9 cellular contexts compared by ENCODE assay signal in genomic region chr10:125000366-125001312, GRCh38. TPM values are rescaled to one million over a fixed set of nuclear protein-coding genes. Genes with fewer than 3 reads are reported as not detected.
DNase-seq lines count a peak whose midpoint lies in the region; ATAC-seq and TF ChIP-seq lines count a peak whose summit lies in the region.
"Had no signal": no experiment of that assay in that cellular context is flagged by ENCODE, and none has a peak within 500 bp of the region (broad histone marks: within the 10 kb centered on the region; RNA-seq: fewer than 3 reads in every experiment).

No MANE protein-coding gene starts in this region.

- POLR2A ChIA-PET in activated CD4-positive, alpha-beta T cell treated with anti-CD3 and anti-CD28 coated beads, Interleukin-2, amount 10 ng/mL, durations not matched to agents 7 days and 5 days (lab: Charles Lee), result no interaction called here

- no peaks in the 10 kb centered on the region for H3K27me3 ChIP-seq in layer of hippocampus (ENCODE audit: control insufficient read depth, insufficient read depth, low read length)
- H3K27me3 ChIP-seq in suprapubic skin, result no peaks in the 10 kb centered on the region

- H3K4me1 ChIP-seq in suprapubic skin, result peaks cover 43% of the 10 kb centered on the region

- no peaks in the 10 kb centered on the region for H3K36me3 Mint-ChIP-seq in activated CD4-positive, alpha-beta T cell treated with anti-CD3 and anti-CD28 coated beads, Interleukin-2, amount 10 ng/mL, durations not matched to agents 7 days and 5 days (ENCODE audit: low read depth)

- DNase-seq in activated CD4-positive, alpha-beta T cell treated with anti-CD3 and anti-CD28 coated beads for 1 hour, result peak; percentile 6
- no peak for DNase-seq in activated CD4-positive, alpha-beta T cell treated with anti-CD3 and anti-CD28 coated beads, Interleukin-2, amount 10 ng/mL, durations not matched to agents 7 days and 5 days
- DNase-seq in caudate nucleus (lab: John Stamatoyannopoulos, UW) (peak in 36 of 61 donors; percentile 22 to 74 (median 48)), suprapubic skin (ENCODE audit: low spot score in 2 of 2) (peak; percentile 63 to 80), NCI-H82 (lab: John Stamatoyannopoulos, UW) (no peak), amniotic stem cell (lab: John Stamatoyannopoulos, UW) (no peak)

- WGBS in suprapubic skin, result 71% methylated on average over 15 of the region's 35 CpGs

- TF ChIP-seq EP300 in suprapubic skin (IDR thresholded peaks at IDR 0.05), result no peak

- no peak for TF ChIP-seq CTCF in suprapubic skin (IDR thresholded peaks at IDR 0.05)

- H3K27ac Mint-ChIP-seq in activated CD4-positive, alpha-beta T cell treated with anti-CD3 and anti-CD28 coated beads, Interleukin-2, amount 10 ng/mL, durations not matched to agents 7 days and 5 days, result no peak overlapping the region

- no peak for TF ChIP-seq POLR2A in suprapubic skin (IDR thresholded peaks at IDR 0.05)

- no peak overlapping the region for H3K4me3 ChIP-seq in suprapubic skin

- H3K27ac ChIP-seq in caudate nucleus (ENCODE audit: low read depth, low read length), result peak overlapping the region; percentile 92
- H3K27ac ChIP-seq in layer of hippocampus (ENCODE audit: low read depth, low read length), result peak overlapping the region; percentile 95
- peak overlapping the region; percentile 74 for H3K27ac ChIP-seq in suprapubic skin

- CTCF ChIA-PET in activated CD4-positive, alpha-beta T cell treated with anti-CD3 and anti-CD28 coated beads, Interleukin-2, amount 10 ng/mL, durations not matched to agents 7 days and 5 days (lab: Charles Lee), result interaction anchor here (1.2 kb wide), 1 partner anchor 10 kb away, joined by 3 read pairs; no protein-coding TSS in a partner anchor

- no peaks in the 10 kb centered on the region for H3K27me3 Mint-ChIP-seq in activated CD4-positive, alpha-beta T cell treated with anti-CD3 and anti-CD28 coated beads, Interleukin-2, amount 10 ng/mL, durations not matched to agents 7 days and 5 days

- ATAC-seq in GM21447 (IDR thresholded peaks at IDR 0.05; ENCODE audit: unreplicated experiment), result no peak

- no peak overlapping the region for H3K4me3 Mint-ChIP-seq in activated CD4-positive, alpha-beta T cell treated with anti-CD3 and anti-CD28 coated beads, Interleukin-2, amount 10 ng/mL, durations not matched to agents 7 days and 5 days
- H3K4me3 Mint-ChIP-seq: central memory CD8-positive, alpha-beta T cell had no signal

- H3K9me3 Mint-ChIP-seq in activated CD4-positive, alpha-beta T cell treated with anti-CD3 and anti-CD28 coated beads, Interleukin-2, amount 10 ng/mL, durations not matched to agents 7 days and 5 days, result no peaks in the 10 kb centered on the region
- H3K9me3 Mint-ChIP-seq: central memory CD8-positive, alpha-beta T cell had no signal

- H3K4me1 Mint-ChIP-seq in activated CD4-positive, alpha-beta T cell treated with anti-CD3 and anti-CD28 coated beads, Interleukin-2, amount 10 ng/mL, durations not matched to agents 7 days and 5 days, result no peaks in the 10 kb centered on the region
- H3K4me1 Mint-ChIP-seq: central memory CD8-positive, alpha-beta T cell had no signal

- peaks cover 62% of the 10 kb centered on the region for H3K36me3 ChIP-seq in suprapubic skin

- no peaks in the 10 kb centered on the region for H3K9me3 ChIP-seq in suprapubic skin

RNA-seq across cellular contexts. Expression of gene ZRANB1, which starts 58.7 kb away (rescaled TPM):
- total RNA-seq in activated CD4-positive, alpha-beta T cell treated with anti-CD3 and anti-CD28 coated beads, Interleukin-2, amount 10 ng/mL, durations not matched to agents 7 days and 5 days, result 10 to 100 TPM; 10.1 to 11.1 TPM
- 10 to 100 TPM; 21.2 to 37.9 (median 30.2) TPM for total RNA-seq in suprapubic skin

Comparison
In these comparisons a context has a peak if more than half of its experiments do, and no peak if none do; other contexts are left out.
1. DNase-seq: peak in activated CD4-positive, alpha-beta T cell treated with anti-CD3 and anti-CD28 coated beads for 1 hour (single experiment), caudate nucleus (36 of 61) and suprapubic skin (2 of 2); none in activated CD4-positive, alpha-beta T cell treated with anti-CD3 and anti-CD28 coated beads, Interleukin-2, amount 10 ng/mL, durations not matched to agents 7 days and 5 days (single experiment), NCI-H82 (single experiment) and amniotic stem cell (single experiment).
2. Peak in every context shown above with its lines, with median percentiles within 50 percentile points of each other: H3K27ac ChIP-seq.